7 cellular contexts compared by ENCODE assay signal in genomic region chr16:16887193-16887592, GRCh38.
"Had no signal": no experiment of that assay in that cellular context is flagged by ENCODE, and none has a peak within 500 bp of the region (broad histone marks: within the 10 kb centered on the region; RNA-seq: fewer than 3 reads in every experiment).

No MANE protein-coding gene starts in this region.

- H3K27ac Mint-ChIP-seq: HFFc6, IgD-negative memory B cell had no signal

- H3K9me3 Mint-ChIP-seq: IgD-negative memory B cell had no signal

- ATAC-seq: HCT116, HepG2 had no signal

- H3K4me1 Mint-ChIP-seq: IgD-negative memory B cell had no signal

- H3K36me3 Mint-ChIP-seq: IgD-negative memory B cell had no signal

- H3K4me3 Mint-ChIP-seq: HFFc6, IgD-negative memory B cell had no signal

- DNase-seq: GM23248, GOT3, H7, HFFc6 had no signal
